ENCODE assay signal across 16 cellular contexts in the genomic region with DNA sequence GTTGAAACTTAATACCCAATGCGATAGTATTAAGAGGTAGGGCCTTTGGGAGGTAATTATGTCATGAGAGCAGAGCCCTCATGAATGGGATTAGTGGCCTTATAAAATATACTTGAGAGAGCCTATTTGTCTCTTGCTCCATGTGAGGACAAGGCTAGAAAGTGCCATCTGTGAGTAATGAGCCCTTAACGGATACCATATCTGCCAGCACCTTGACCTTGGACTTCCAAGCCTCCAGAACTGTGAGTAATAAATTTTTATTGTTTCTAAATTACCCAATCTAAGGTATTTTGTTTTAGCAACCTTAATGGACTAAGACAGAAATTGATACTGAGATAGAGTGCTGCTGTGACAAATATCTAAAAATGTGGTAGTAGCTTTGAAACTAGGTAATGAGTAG.
"Had no signal": no experiment of that assay in that cellular context is flagged by ENCODE, and none has a peak within 500 bp of the region (broad histone marks: within the 10 kb centered on the region; RNA-seq: fewer than 3 reads in every experiment).

No MANE protein-coding gene starts in this region.

- ATAC-seq: activated CD4-positive, alpha-beta T cell treated with anti-CD3 and anti-CD28 coated beads for 36 hours; foreskin keratinocyte; heart left ventricle had no signal

- DNase-seq: activated CD4-positive, alpha-beta memory T cell treated with anti-CD3 and anti-CD28 coated beads, Interleukin-2, amount 10 ng/mL, durations not matched to agents 7 days and 5 days; activated CD4-positive, alpha-beta T cell treated with anti-CD3 and anti-CD28 coated beads for 36 hours; activated CD8-positive, alpha-beta memory T cell treated with anti-CD3 and anti-CD28 coated beads, Interleukin-2, amount 50 U/mL, for 4 hours; activated naive CD4-positive, alpha-beta T cell; activated T-cell treated with anti-CD3 and anti-CD28 coated beads, Interleukin-2, amount 50 U/mL, for 72 hours; foreskin keratinocyte; heart left ventricle; islet precursor cell; left ventricle myocardium inferior; mesenchymal stem cell; nephron progenitor cell; stimulated activated CD4-positive, alpha-beta T cell treated with anti-CD3 and anti-CD28 coated beads, Interleukin-4, amount 100 ng/mL, for 1 hour; T-helper 9 cell; upper lobe of left lung had no signal

- H3K27ac Mint-ChIP-seq: activated CD4-positive, alpha-beta memory T cell treated with anti-CD3 and anti-CD28 coated beads, Interleukin-2, amount 10 ng/mL, durations not matched to agents 7 days and 5 days; activated CD4-positive, alpha-beta T cell treated with anti-CD3 and anti-CD28 coated beads for 36 hours; activated T-cell treated with anti-CD3 and anti-CD28 coated beads, Interleukin-2, amount 50 U/mL, for 72 hours; nephron progenitor cell; stimulated activated naive CD8-positive, alpha-beta T cell treated with anti-CD3 and anti-CD28 coated beads, Interleukin-15, Interleukin-2, amounts not matched to agents 100 ng/mL and 50 ng/mL, for 24 hours had no signal

- H3K36me3 ChIP-seq: cardiac muscle cell, heart left ventricle, left ventricle myocardium inferior, upper lobe of left lung had no signal

- H3K27ac ChIP-seq: cardiac muscle cell, foreskin keratinocyte, heart left ventricle, left ventricle myocardium inferior, upper lobe of left lung had no signal

- H3K4me3 ChIP-seq: cardiac muscle cell, heart left ventricle, left ventricle myocardium inferior, upper lobe of left lung had no signal

- H3K4me3 Mint-ChIP-seq: activated CD4-positive, alpha-beta memory T cell treated with anti-CD3 and anti-CD28 coated beads, Interleukin-2, amount 10 ng/mL, durations not matched to agents 7 days and 5 days; activated CD4-positive, alpha-beta T cell treated with anti-CD3 and anti-CD28 coated beads for 36 hours; activated T-cell treated with anti-CD3 and anti-CD28 coated beads, Interleukin-2, amount 50 U/mL, for 72 hours; nephron progenitor cell; stimulated activated naive CD8-positive, alpha-beta T cell treated with anti-CD3 and anti-CD28 coated beads, Interleukin-15, Interleukin-2, amounts not matched to agents 100 ng/mL and 50 ng/mL, for 24 hours had no signal

- H3K4me1 ChIP-seq: heart left ventricle, left ventricle myocardium inferior, upper lobe of left lung had no signal

- H3K4me1 Mint-ChIP-seq: activated CD4-positive, alpha-beta memory T cell treated with anti-CD3 and anti-CD28 coated beads, Interleukin-2, amount 10 ng/mL, durations not matched to agents 7 days and 5 days; nephron progenitor cell had no signal

- H3K9me3 Mint-ChIP-seq: activated CD4-positive, alpha-beta memory T cell treated with anti-CD3 and anti-CD28 coated beads, Interleukin-2, amount 10 ng/mL, durations not matched to agents 7 days and 5 days had no signal

- H3K9me3 ChIP-seq: upper lobe of left lung had no signal

- H3K27me3 Mint-ChIP-seq: activated CD4-positive, alpha-beta memory T cell treated with anti-CD3 and anti-CD28 coated beads, Interleukin-2, amount 10 ng/mL, durations not matched to agents 7 days and 5 days; activated CD4-positive, alpha-beta T cell treated with anti-CD3 and anti-CD28 coated beads for 36 hours; stimulated activated naive CD8-positive, alpha-beta T cell treated with anti-CD3 and anti-CD28 coated beads, Interleukin-15, Interleukin-2, amounts not matched to agents 100 ng/mL and 50 ng/mL, for 24 hours had no signal

- H3K27me3 ChIP-seq: cardiac muscle cell, foreskin keratinocyte, heart left ventricle, upper lobe of left lung had no signal
